In the genomic region with DNA sequence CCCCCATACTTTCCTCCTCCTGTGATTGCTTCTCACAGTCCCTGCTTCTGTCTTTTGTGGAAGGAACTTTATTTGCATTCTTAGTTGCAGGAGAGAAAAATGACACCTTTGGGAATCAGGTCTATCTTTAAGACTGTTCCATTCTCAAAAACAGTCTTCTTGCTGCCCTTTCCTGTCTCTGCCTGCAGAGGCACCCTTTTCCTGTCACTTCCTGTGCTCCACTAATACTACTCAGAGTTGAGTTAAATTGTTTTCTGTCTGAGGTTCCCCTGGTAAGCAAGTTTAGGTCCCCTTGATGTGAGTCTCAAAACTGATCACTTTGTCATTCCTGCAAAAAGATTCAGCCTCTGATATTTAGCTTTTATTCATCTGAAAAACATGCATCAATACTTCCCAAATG, we compare ENCODE assay signal across 10 cellular contexts.
DNase-seq lines count a peak whose midpoint lies in the region; ATAC-seq, FAIRE-seq and TF ChIP-seq lines count a peak whose summit lies in the region.
"Had no signal": no experiment of that assay in that cellular context is flagged by ENCODE, and none has a peak within 500 bp of the region (broad histone marks: within the 10 kb centered on the region; RNA-seq: fewer than 3 reads in every experiment).

No MANE protein-coding gene starts in this region.

- H3K4me3 Mint-ChIP-seq in neural progenitor cell (no peak overlapping the region), endothelial cell (ENCODE audit: unreplicated experiment) (no peak overlapping the region)

- H3K27ac ChIP-seq in RWPE2 (ENCODE audit: poor library complexity, severe bottlenecking) (no peak overlapping the region), neural progenitor cell (no peak overlapping the region), small intestine (ENCODE audit: low read depth in 1 of 2, low read length in 1 of 2) (no peak overlapping the region)
- H3K27ac ChIP-seq: uterus had no signal

- H3K4me1 Mint-ChIP-seq in neural progenitor cell (peaks cover 5% of the 10 kb centered on the region), endothelial cell (ENCODE audit: unreplicated experiment) (peaks cover 6% of the 10 kb centered on the region)

- no peaks in the 10 kb centered on the region for H3K27me3 Mint-ChIP-seq in neural progenitor cell (ENCODE audit: insufficient read depth, low read depth)
- peaks cover 2% of the 10 kb centered on the region for H3K27me3 Mint-ChIP-seq in endothelial cell (ENCODE audit: unreplicated experiment)

- H3K9me3 Mint-ChIP-seq in neural progenitor cell = no peaks in the 10 kb centered on the region
- H3K9me3 Mint-ChIP-seq in endothelial cell (ENCODE audit: unreplicated experiment) = no peaks in the 10 kb centered on the region

- H3K4me2 ChIP-seq in neural progenitor cell = no peak overlapping the region

- H3K27me3 ChIP-seq in RWPE2 (ENCODE audit: insufficient read depth, poor library complexity, severe bottlenecking) (no peaks in the 10 kb centered on the region), neural progenitor cell (no peaks in the 10 kb centered on the region), small intestine (ENCODE audit: control insufficient read depth in 2 of 2, insufficient read depth in 2 of 2, low read length in 2 of 2) (no peaks in the 10 kb centered on the region)
- H3K27me3 ChIP-seq: uterus had no signal

- H3K9me3 ChIP-seq in RWPE2 (ENCODE audit: severe bottlenecking) (no peaks in the 10 kb centered on the region), neural progenitor cell (ENCODE audit: low read depth) (no peaks in the 10 kb centered on the region), small intestine (ENCODE audit: control insufficient read depth, low read depth) (no peaks in the 10 kb centered on the region)
- H3K9me3 ChIP-seq: uterus had no signal

- H3K9ac ChIP-seq in neural progenitor cell = no peak overlapping the region

- H3K36me3 Mint-ChIP-seq in neural progenitor cell (no peaks in the 10 kb centered on the region), endothelial cell (ENCODE audit: low read depth, unreplicated experiment) (no peaks in the 10 kb centered on the region)

- H3K4me3 ChIP-seq in RWPE2 (ENCODE audit: severe bottlenecking) = no peak overlapping the region
- no peak overlapping the region for H3K4me3 ChIP-seq in neural progenitor cell
- no peak overlapping the region for H3K4me3 ChIP-seq in small intestine (ENCODE audit: low read depth in 1 of 2, low read length in 2 of 2)
- H3K4me3 ChIP-seq: uterus had no signal

- H2AFZ ChIP-seq in neural progenitor cell (replicated peaks) = no peak overlapping the region

- TF ChIP-seq CTCF in RWPE2 (IDR thresholded peaks at IDR 0.05; ENCODE audit: poor library complexity, severe bottlenecking) (peak; percentile 43), neural progenitor cell (IDR thresholded peaks at IDR 0.05) (peak; percentile 65), endothelial cell (IDR thresholded peaks at IDR 0.05; ENCODE audit: unreplicated experiment) (no peak)

- no peaks in the 10 kb centered on the region for H3F3A ChIP-seq in neural progenitor cell (ENCODE audit: low read depth)

- FAIRE-seq in small intestine (lab: Jason Lieb, UNC) = no peak

- peak; percentile 49 for ATAC-seq in HG02588 (IDR thresholded peaks at IDR 0.05; ENCODE audit: unreplicated experiment)
- ATAC-seq in RWPE2 (ENCODE audit: low read depth) = no peak

- H3K36me3 ChIP-seq in RWPE2 (ENCODE audit: low read depth) (no peaks in the 10 kb centered on the region), neural progenitor cell (no peaks in the 10 kb centered on the region), small intestine (ENCODE audit: control insufficient read depth in 2 of 2, insufficient read depth in 2 of 2, low read length in 2 of 2) (no peaks in the 10 kb centered on the region)
- H3K36me3 ChIP-seq: uterus had no signal

- no peaks in the 10 kb centered on the region for H3K79me2 ChIP-seq in neural progenitor cell (ENCODE audit: low read depth)

- DNase-seq in NCI-H748 (lab: John Stamatoyannopoulos, UW; ENCODE audit: unreplicated experiment) = peak; percentile 21
- DNase-seq in NCI-H748 treated with DMSO at 0.1 percent for 48 hours (lab: John Stamatoyannopoulos, UW) = no peak
- no peak for DNase-seq in RWPE2 (ENCODE audit: low spot score)
- peak; percentile 36 for DNase-seq in neural progenitor cell (ENCODE audit: low spot score)
- no peak for DNase-seq in small intestine
- DNase-seq in endothelial cell (ENCODE audit: low spot score) = no peak
- DNase-seq in inferior parietal cortex (ENCODE audit: extremely low spot score) = no peak
- DNase-seq: activated CD4-positive, alpha-beta T cell treated with anti-CD3 and anti-CD28 coated beads for 4 hours; uterus had no signal

- H3K27ac Mint-ChIP-seq in neural progenitor cell = no peak overlapping the region
- no peak overlapping the region for H3K27ac Mint-ChIP-seq in endothelial cell (ENCODE audit: unreplicated experiment)

- H4K20me1 ChIP-seq in neural progenitor cell (ENCODE audit: low read depth) = no peaks in the 10 kb centered on the region

- H3K4me1 ChIP-seq in RWPE2 (ENCODE audit: insufficient read depth, poor library complexity, severe bottlenecking) (no peaks in the 10 kb centered on the region), neural progenitor cell (peaks cover 8% of the 10 kb centered on the region), small intestine (ENCODE audit: control insufficient read depth in 2 of 2, insufficient read depth in 1 of 2, low read depth in 1 of 2, low read length in 1 of 2) (no peaks in the 10 kb centered on the region)
- H3K4me1 ChIP-seq: uterus had no signal

Comparison
In these comparisons a context has a peak if more than half of its experiments do, and no peak if none do; other contexts are left out.
1. DNase-seq: peak in NCI-H748 (single experiment) and neural progenitor cell (single experiment); none in NCI-H748 treated with DMSO at 0.1 percent for 48 hours (single experiment), RWPE2 (single experiment), small intestine (single experiment), endothelial cell (single experiment) and inferior parietal cortex (single experiment).